6 cellular contexts compared by ENCODE assay signal in the genomic region with DNA sequence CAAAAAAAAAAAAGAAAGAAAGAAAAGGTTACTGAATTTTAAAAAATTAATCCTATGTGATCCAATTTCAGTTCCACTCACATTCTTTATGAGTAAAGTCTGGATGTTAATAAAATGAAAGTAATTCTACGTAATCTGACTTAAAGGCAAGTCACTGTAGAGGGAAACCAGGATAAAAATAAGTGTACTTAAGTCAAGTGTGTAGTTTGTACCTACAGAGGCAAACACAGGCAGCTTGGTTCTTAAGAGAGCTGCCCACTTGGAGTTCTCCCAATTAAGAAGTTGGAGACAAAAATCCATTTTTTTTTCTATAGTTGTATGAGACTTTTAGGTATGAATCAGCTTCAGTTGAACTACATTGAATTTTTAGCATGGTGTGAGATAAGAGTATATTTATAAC. TPM values are rescaled to one million over a fixed set of nuclear protein-coding genes. Genes with fewer than 3 reads are reported as not detected.
"Had no signal": no experiment of that assay in that cellular context is flagged by ENCODE, and none has a peak within 500 bp of the region (broad histone marks: within the 10 kb centered on the region; RNA-seq: fewer than 3 reads in every experiment).

No MANE protein-coding gene starts in this region.

- ATAC-seq: GM23338, K562 had no signal

- H2AFZ ChIP-seq: GM23338 had no signal

- H3K4me2 ChIP-seq: GM23338 had no signal

- DNase-seq: H9, HCEC 1CT, IMR-90 had no signal

- H3K4me3 ChIP-seq: GM23338, K562 had no signal

RNA-seq across cellular contexts. Expression of gene LRAT, which starts 7.0 kb away (rescaled TPM):
- total RNA-seq: HT-29 had no signal

RNA-seq across cellular contexts. Expression of gene RBM46, which starts 44.3 kb away (rescaled TPM):
- total RNA-seq: HT-29, IMR-90, K562 had no signal
- polyA plus RNA-seq: IMR-90 had no signal
